In genomic region chr2:218732052-218732760, GRCh38 we compare ENCODE assay signal across 14 cellular contexts. TPM values are rescaled to one million over a fixed set of nuclear protein-coding genes. Genes with fewer than 3 reads are reported as not detected.
DNase-seq lines count a peak whose midpoint lies in the region; ATAC-seq, FAIRE-seq and TF ChIP-seq lines count a peak whose summit lies in the region.
"Had no signal": no experiment of that assay in that cellular context is flagged by ENCODE, and none has a peak within 500 bp of the region (broad histone marks: within the 10 kb centered on the region; RNA-seq: fewer than 3 reads in every experiment).

No MANE protein-coding gene starts in this region.

- peaks cover 37% of the 10 kb centered on the region for H3K4me1 Mint-ChIP-seq in MCF 10A (ENCODE audit: insufficient read depth, unreplicated experiment)
- peaks cover 24% of the 10 kb centered on the region for H3K4me1 Mint-ChIP-seq in activated CD8-positive, alpha-beta memory T cell treated with anti-CD3 and anti-CD28 coated beads, Interleukin-2, amount 10 ng/mL, durations not matched to agents 7 days and 5 days

- in situ Hi-C loops in HepG2 (cut with HindIII; ENCODE audit: extremely low pct_ligation_motif_present, low pct_unique_long_range_greater_than_20kb): loop anchor here (25.0 kb wide), 1 partner anchor 105 kb away; the partner anchor contains the start of gene PRKAG3

- no peaks in the 10 kb centered on the region for H3K27me3 Mint-ChIP-seq in MCF 10A (ENCODE audit: insufficient read depth, unreplicated experiment)
- H3K27me3 Mint-ChIP-seq in activated CD8-positive, alpha-beta memory T cell treated with anti-CD3 and anti-CD28 coated beads, Interleukin-2, amount 10 ng/mL, durations not matched to agents 7 days and 5 days: no peaks in the 10 kb centered on the region
- H3K27me3 Mint-ChIP-seq: activated naive CD8-positive, alpha-beta T cell treated with anti-CD3 and anti-CD28 coated beads, Interleukin-2, amount 50 U/mL, for 24 hours; T-cell had no signal

- H3K36me3 ChIP-seq in HUES6 (ENCODE audit: control insufficient read depth, insufficient read depth, low read length) (peaks cover 20% of the 10 kb centered on the region), HepG2 (replicated peaks in 1 of 2; ENCODE audit: control insufficient read depth in 1 of 2, insufficient read depth in 2 of 2, low read length in 2 of 2) (peaks cover 10 to 32% of the 10 kb centered on the region in 2 experiments; a peak in 4 of 5 replicates)

- DNase-seq in MCF 10A (ENCODE audit: unreplicated experiment): no peak
- DNase-seq in HepG2 (ENCODE audit: low spot score): peak; percentile 35
- DNase-seq in substantia nigra (lab: John Stamatoyannopoulos, UW): no peak
- no peak for DNase-seq in effector CD4-positive, alpha-beta T cell
- DNase-seq in pons (ENCODE audit: low spot score): no peak
- DNase-seq in activated CD8-positive, alpha-beta memory T cell treated with anti-CD3 and anti-CD28 coated beads, Interleukin-2, amount 10 ng/mL, durations not matched to agents 7 days and 5 days: no peak
- DNase-seq: activated naive CD8-positive, alpha-beta T cell treated with anti-CD3 and anti-CD28 coated beads, Interleukin-2, amount 50 U/mL, for 24 hours; NCI-H748 treated with DMSO at 0.1 percent for 48 hours; T-cell had no signal

- peaks cover 67% of the 10 kb centered on the region for H3K79me2 ChIP-seq in HepG2 (ENCODE audit: insufficient read depth, low read length)

- CTCF ChIA-PET in MCF 10A (lab: Yijun Ruan, JAX) (interaction anchor here (0.8 to 3.6 kb wide), 7 partner anchors 13 to 145 kb away, joined by 3 to 21 read pairs (median 5); partner anchors contain the start of gene TTLL4), HepG2 (lab: Yijun Ruan, JAX; ENCODE audit: low intra/inter-chr PET ratio, low total read pairs) (interaction anchor here (0.5 to 1.6 kb wide), 3 partner anchors 16 to 115 kb away, joined by 3 to 16 read pairs (median 5); no protein-coding TSS in a partner anchor)
- CTCF ChIA-PET in activated CD8-positive, alpha-beta memory T cell treated with anti-CD3 and anti-CD28 coated beads, Interleukin-2, amount 10 ng/mL, durations not matched to agents 7 days and 5 days (lab: Charles Lee): interaction anchor here (1.4 to 8.3 kb wide), 4 partner anchors 14 to 117 kb away, joined by 4 to 76 read pairs (median 4); no protein-coding TSS in a partner anchor

- H3K4me3 Mint-ChIP-seq in MCF 10A (ENCODE audit: unreplicated experiment): no peak overlapping the region
- no peak overlapping the region for H3K4me3 Mint-ChIP-seq in activated CD8-positive, alpha-beta memory T cell treated with anti-CD3 and anti-CD28 coated beads, Interleukin-2, amount 10 ng/mL, durations not matched to agents 7 days and 5 days
- H3K4me3 Mint-ChIP-seq: activated naive CD8-positive, alpha-beta T cell treated with anti-CD3 and anti-CD28 coated beads, Interleukin-2, amount 50 U/mL, for 24 hours; neural crest cell; T-cell had no signal

- no peak for TF ChIP-seq POLR2A in HepG2 (IDR thresholded peaks at IDR 0.05; ENCODE audit: insufficient read depth in 1 of 2, low read depth in 2 of 2, low read length in 2 of 2)

- BruUV-seq in MCF 10A (replicated peaks; lab: Mats Ljungman, UMichigan) (no TSS peak), HepG2 (replicated peaks; lab: Mats Ljungman, UMichigan) (TSS peak; percentile 36)

- H3K27me3 ChIP-seq in HUES6 (ENCODE audit: control insufficient read depth, insufficient read depth, low read length): no peaks in the 10 kb centered on the region
- H3K27me3 ChIP-seq in HepG2 (ENCODE audit: control insufficient read depth in 1 of 2, insufficient read depth in 2 of 2, low read length in 2 of 2): no peaks in the 10 kb centered on the region

- no peaks in the 10 kb centered on the region for H4K20me1 ChIP-seq in HepG2 (ENCODE audit: insufficient read depth, low read length)

- peaks cover 9% of the 10 kb centered on the region for H3K9me3 Mint-ChIP-seq in MCF 10A (ENCODE audit: unreplicated experiment)
- H3K9me3 Mint-ChIP-seq in activated CD8-positive, alpha-beta memory T cell treated with anti-CD3 and anti-CD28 coated beads, Interleukin-2, amount 10 ng/mL, durations not matched to agents 7 days and 5 days (ENCODE audit: low read depth): peaks cover 3% of the 10 kb centered on the region

- ATAC-seq in HepG2: peak; percentile 17; the same call in 2 of the 3 replicates
- no peak for ATAC-seq in HG02938 (IDR thresholded peaks at IDR 0.05; ENCODE audit: unreplicated experiment)
- ATAC-seq in activated CD8-positive, alpha-beta memory T cell treated with anti-CD3 and anti-CD28 coated beads, Interleukin-2, amount 10 ng/mL, durations not matched to agents 7 days and 5 days: no peak
- ATAC-seq: activated naive CD8-positive, alpha-beta T cell treated with anti-CD3 and anti-CD28 coated beads, Interleukin-2, amount 50 U/mL, for 24 hours; T-cell had no signal

- H3K36me3 Mint-ChIP-seq in MCF 10A (ENCODE audit: insufficient read depth, unreplicated experiment): peaks cover 20% of the 10 kb centered on the region
- H3K36me3 Mint-ChIP-seq in activated CD8-positive, alpha-beta memory T cell treated with anti-CD3 and anti-CD28 coated beads, Interleukin-2, amount 10 ng/mL, durations not matched to agents 7 days and 5 days: peaks cover 22% of the 10 kb centered on the region

- no peak overlapping the region for H2AFZ ChIP-seq in HepG2 (ENCODE audit: low read length)

- H3K9me3 ChIP-seq in HUES6 (ENCODE audit: control insufficient read depth, insufficient read depth, low read depth, low read length) (peaks cover 10% of the 10 kb centered on the region), HepG2 (ENCODE audit: low read length) (peaks cover 6% of the 10 kb centered on the region)

- intact Hi-C loops in MCF 10A (cut with micrococcal nuclease): loop anchor here (5.0 kb wide), 1 partner anchor 75 kb away; the partner anchor contains the start of genes BCS1L and ZNF142
- intact Hi-C loops in HepG2 (cut with micrococcal nuclease; ENCODE audit: unreplicated experiment): loop anchor here (5.0 kb wide), 1 partner anchor 75 kb away; no protein-coding TSS in a partner anchor

- POLR2A ChIA-PET in MCF 10A (lab: Yijun Ruan, JAX) (interaction anchor here (0.7 to 3.0 kb wide), 11 partner anchors 10 to 118 kb away, joined by 3 to 19 read pairs (median 7); partner anchors contain the start of genes BCS1L, RNF25, STK36 and TTLL4), HepG2 (lab: Yijun Ruan, JAX) (interaction anchor here (0.9 to 5.8 kb wide), 11 partner anchors 12 to 115 kb away, joined by 3 to 105 read pairs (median 12); partner anchors contain the start of genes BCS1L, CYP27A1, TTLL4 and ZNF142)

- no peak for TF ChIP-seq EP300 in HepG2 (IDR thresholded peaks at IDR 0.05; ENCODE audit: low read depth in 2 of 2, low read length in 2 of 2)
- no peak for TF ChIP-seq EP300 in HepG2 (CRISPR knock-in tag; IDR thresholded peaks at IDR 0.05; ENCODE audit: borderline replicate concordance)

- no peak for TF ChIP-seq RAD21 in HepG2 (CRISPR knock-in tag; IDR thresholded peaks at IDR 0.05)

- H3K27ac Mint-ChIP-seq in MCF 10A (ENCODE audit: low read depth, unreplicated experiment): peak overlapping the region; percentile 83
- H3K27ac Mint-ChIP-seq in activated CD8-positive, alpha-beta memory T cell treated with anti-CD3 and anti-CD28 coated beads, Interleukin-2, amount 10 ng/mL, durations not matched to agents 7 days and 5 days: no peak overlapping the region
- H3K27ac Mint-ChIP-seq: activated naive CD8-positive, alpha-beta T cell treated with anti-CD3 and anti-CD28 coated beads, Interleukin-2, amount 50 U/mL, for 24 hours; T-cell had no signal

- no peak overlapping the region for H3K9ac ChIP-seq in HUES6 (ENCODE audit: low read length)
- peak overlapping the region; percentile 61 for H3K9ac ChIP-seq in HepG2 (ENCODE audit: insufficient read depth, low read depth, low read length)

- peaks cover 26% of the 10 kb centered on the region for H3K4me1 ChIP-seq in HUES6 (ENCODE audit: control insufficient read depth, insufficient read depth, low read length)
- H3K4me1 ChIP-seq in HepG2 (ENCODE audit: insufficient read depth, low read length): peaks cover 53% of the 10 kb centered on the region

- no peak for FAIRE-seq in HepG2 (lab: Jason Lieb, UNC)
- FAIRE-seq: GM19239 had no signal

- H3K27ac ChIP-seq in HUES6 (ENCODE audit: low read depth, low read length): peak overlapping the region; percentile 36; the same call in 1 of the 2 replicates
- H3K27ac ChIP-seq in HepG2 (ENCODE audit: extremely low read length, insufficient read depth, low read length): peak overlapping the region; percentile 76
- H3K27ac ChIP-seq in substantia nigra (ENCODE audit: low read depth, low read length, poor library complexity, severe bottlenecking): peak overlapping the region; percentile 95

- WGBS in HepG2 (ENCODE audit: low lambda C conversion rate): 59% methylated on average over 5 of the region's 5 CpGs

- H3K4me3 ChIP-seq in HUES6 (ENCODE audit: low read depth, low read length): no peak overlapping the region
- peak overlapping the region in 1 of 3 experiments; percentile 6; a peak in 1 of 6 replicates for H3K4me3 ChIP-seq in HepG2 (replicated peaks in 1 of 3; ENCODE audit: insufficient read depth in 1 of 3, low read depth in 2 of 3, low read length in 3 of 3)

- no peak for TF ChIP-seq CTCF in MCF 10A (IDR thresholded peaks at IDR 0.05; ENCODE audit: unreplicated experiment)
- TF ChIP-seq CTCF in HepG2 (CRISPR knock-in tag; IDR thresholded peaks at IDR 0.05): no peak

- H3K4me2 ChIP-seq in HepG2 (ENCODE audit: low read depth, low read length): peak overlapping the region; percentile 71

RNA-seq across cellular contexts. Expression of gene TTLL4, which starts 21.6 kb away (rescaled TPM):
- 33.6 and 38.2 TPM in 2 replicates for total RNA-seq in MCF 10A (2022)
- 77.5 and 78.0 TPM in 2 replicates for total RNA-seq in HepG2 (2016; rRNA removed; fragmentation: Illumina TruSeq; extraction: Trizol)
- total RNA-seq in HepG2 (2016; cell fraction: cytosol; rRNA removed; fragmentation: Illumina TruSeq; extraction: Trizol; ENCODE audit: low read depth): 26.9 and 32.1 TPM in 2 replicates
- total RNA-seq in HepG2 (2016; cell fraction: insoluble cytoplasmic fraction; rRNA removed; fragmentation: Illumina TruSeq; extraction: Trizol): 64.0 and 77.3 TPM in 2 replicates
- 48.8 and 53.6 TPM in 2 replicates for total RNA-seq in HepG2 (2016; cell fraction: membrane; rRNA removed; fragmentation: Illumina TruSeq; extraction: Trizol)
- total RNA-seq in HepG2 (2016; cell fraction: nucleus; rRNA removed; fragmentation: Illumina TruSeq; extraction: Trizol): 76.4 and 96.7 TPM in 2 replicates
- 84.6 and 85.5 TPM in 2 replicates for polyA plus RNA-seq in HepG2 (2011; rRNA removed)
- 56.8 and 57.9 TPM in 2 replicates for polyA plus RNA-seq in HepG2 (2011; cell fraction: cytosol; rRNA removed)
- 188 and 192 TPM in 2 replicates for polyA plus RNA-seq in HepG2 (2011; cell fraction: nucleus; rRNA removed)
- polyA plus RNA-seq in HepG2 (2012): 71.9 and 80.9 TPM in 2 replicates
- 15.6 and 16.8 TPM in 2 replicates for polyA plus RNA-seq in HepG2 (2016; cell fraction: cytosol; fragmentation: Illumina TruSeq; extraction: Trizol; ENCODE audit: low read depth)
- polyA plus RNA-seq in HepG2 (2016; cell fraction: insoluble cytoplasmic fraction; fragmentation: Illumina TruSeq; extraction: Trizol; ENCODE audit: low read depth): 85.9 and 98.6 TPM in 2 replicates
- 41.6 and 46.1 TPM in 2 replicates for polyA plus RNA-seq in HepG2 (2016; cell fraction: membrane; fragmentation: Illumina TruSeq; extraction: Trizol; ENCODE audit: low read depth)
- polyA plus RNA-seq in HepG2 (2016; cell fraction: nucleus; fragmentation: Illumina TruSeq; extraction: Trizol; ENCODE audit: insufficient read depth, low read depth): 172 and 200 TPM in 2 replicates
- 60.1 and 174 TPM in 2 replicates for polyA minus RNA-seq in HepG2 (2011; rRNA and poly(A)+ RNA removed; ENCODE audit: low replicate concordance)
- 43.8 and 44.1 TPM in 2 replicates for polyA minus RNA-seq in HepG2 (2011; cell fraction: cytosol; rRNA and poly(A)+ RNA removed)
- 158 and 170 TPM in 2 replicates for polyA minus RNA-seq in HepG2 (2011; cell fraction: nucleus; rRNA and poly(A)+ RNA removed)
- 10 to 100 TPM; 39.6 to 40.4 TPM for total RNA-seq in activated CD8-positive, alpha-beta memory T cell treated with anti-CD3 and anti-CD28 coated beads, Interleukin-2, amount 10 ng/mL, durations not matched to agents 7 days and 5 days

RNA-seq across cellular contexts. Expression of gene CYP27A1, which starts 49.7 kb away (rescaled TPM):
- total RNA-seq in MCF 10A (2022) (0.12 TPM in 1 of 2 replicates, not detected in the other), HepG2 (2016; rRNA removed; fragmentation: Illumina TruSeq; extraction: Trizol) (106 and 157 TPM in 2 replicates)
- 29.2 and 32.0 TPM in 2 replicates for total RNA-seq in HepG2 (2016; cell fraction: cytosol; rRNA removed; fragmentation: Illumina TruSeq; extraction: Trizol; ENCODE audit: low read depth)
- 92.9 and 157 TPM in 2 replicates for total RNA-seq in HepG2 (2016; cell fraction: insoluble cytoplasmic fraction; rRNA removed; fragmentation: Illumina TruSeq; extraction: Trizol)
- 59.2 and 68.0 TPM in 2 replicates for total RNA-seq in HepG2 (2016; cell fraction: membrane; rRNA removed; fragmentation: Illumina TruSeq; extraction: Trizol)
- total RNA-seq in HepG2 (2016; cell fraction: nucleus; rRNA removed; fragmentation: Illumina TruSeq; extraction: Trizol): 124 and 147 TPM in 2 replicates
- 266 and 314 TPM in 2 replicates for polyA plus RNA-seq in HepG2 (2011; rRNA removed)
- 327 and 396 TPM in 2 replicates for polyA plus RNA-seq in HepG2 (2011; cell fraction: cytosol; rRNA removed)
- 158 and 203 TPM in 2 replicates for polyA plus RNA-seq in HepG2 (2011; cell fraction: nucleus; rRNA removed)
- polyA plus RNA-seq in HepG2 (2012): 154 and 189 TPM in 2 replicates
- 34.9 and 39.0 TPM in 2 replicates for polyA plus RNA-seq in HepG2 (2016; cell fraction: cytosol; fragmentation: Illumina TruSeq; extraction: Trizol; ENCODE audit: low read depth)
- polyA plus RNA-seq in HepG2 (2016; cell fraction: insoluble cytoplasmic fraction; fragmentation: Illumina TruSeq; extraction: Trizol; ENCODE audit: low read depth): 90.8 and 107 TPM in 2 replicates
- 49.2 and 51.3 TPM in 2 replicates for polyA plus RNA-seq in HepG2 (2016; cell fraction: membrane; fragmentation: Illumina TruSeq; extraction: Trizol; ENCODE audit: low read depth)
- 203 and 207 TPM in 2 replicates for polyA plus RNA-seq in HepG2 (2016; cell fraction: nucleus; fragmentation: Illumina TruSeq; extraction: Trizol; ENCODE audit: insufficient read depth, low read depth)
- 399 TPM in 1 of 2 replicates, not detected in the other for polyA minus RNA-seq in HepG2 (2011; rRNA and poly(A)+ RNA removed; ENCODE audit: low replicate concordance)
- 113 and 138 TPM in 2 replicates for polyA minus RNA-seq in HepG2 (2011; cell fraction: cytosol; rRNA and poly(A)+ RNA removed)
- 86.3 and 96.4 TPM in 2 replicates for polyA minus RNA-seq in HepG2 (2011; cell fraction: nucleus; rRNA and poly(A)+ RNA removed)
- not detected for total RNA-seq in activated CD8-positive, alpha-beta memory T cell treated with anti-CD3 and anti-CD28 coated beads, Interleukin-2, amount 10 ng/mL, durations not matched to agents 7 days and 5 days
- total RNA-seq: activated CD8-positive, alpha-beta memory T cell treated with anti-CD3 and anti-CD28 coated beads for 36 hours had no signal

Comparison
In these comparisons a context has a peak if more than half of its experiments do, and no peak if none do; other contexts are left out.
1. H3K27ac ChIP-seq: peak in every context shown above with its lines; median percentile 95 in substantia nigra; 76 in HepG2; 36 in HUES6.
2. RNA of gene CYP27A1, which starts 49.7 kb away (total RNA-seq): 29.2 to 157 TPM in HepG2; 0.12 TPM in MCF 10A and not detected in activated CD8-positive, alpha-beta memory T cell treated with anti-CD3 and anti-CD28 coated beads, Interleukin-2, amount 10 ng/mL, durations not matched to agents 7 days and 5 days; every median in the first group is over 10 times any median in the second.